Comparison of ENCODE assay signal across 32 cellular contexts in the genomic region with DNA sequence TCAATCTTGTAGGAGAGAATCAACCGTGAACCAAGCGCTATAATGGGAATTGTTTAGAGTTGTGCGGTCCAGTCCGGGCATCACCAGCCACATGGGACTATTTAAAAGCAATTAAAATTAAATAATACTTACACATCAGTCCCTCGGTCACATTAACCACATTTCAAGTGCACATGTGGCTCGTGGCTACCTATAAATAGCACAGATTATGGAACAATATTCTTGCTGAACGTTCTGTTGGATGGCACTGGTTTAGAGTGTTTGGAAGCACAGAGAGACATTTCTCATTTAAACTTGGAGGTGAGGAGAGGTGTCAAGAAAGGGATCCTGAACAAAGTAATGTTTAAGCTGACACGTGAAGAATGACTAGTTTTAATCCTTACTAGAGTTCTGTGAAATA. TPM values are rescaled to one million over a fixed set of nuclear protein-coding genes. Genes with fewer than 3 reads are reported as not detected.
"Had no signal": no experiment of that assay in that cellular context is flagged by ENCODE, and none has a peak within 500 bp of the region (broad histone marks: within the 10 kb centered on the region; RNA-seq: fewer than 3 reads in every experiment).

No MANE protein-coding gene starts in this region.

- H3K27ac Mint-ChIP-seq: activated B cell treated with CpG ODN at 0.5 μM for 24 hours; activated CD8-positive, alpha-beta T cell treated with anti-CD3 and anti-CD28 coated beads for 36 hours; activated naive CD4-positive, alpha-beta T cell treated with anti-CD3 and anti-CD28 coated beads for 36 hours; activated naive CD4-positive, alpha-beta T cell treated with anti-CD3 and anti-CD28 coated beads, Interleukin-2, amount 50 U/mL, for 24 hours; activated naive CD8-positive, alpha-beta T cell treated with anti-CD3 and anti-CD28 coated beads for 36 hours; activated naive CD8-positive, alpha-beta T cell treated with anti-CD3 and anti-CD28 coated beads, Interleukin-2, amount 50 U/mL, for 24 hours; activated T-helper 17 cell treated with anti-CD3 and anti-CD28 coated beads, Interleukin-2, amount 50 U/mL, for 72 hours; T-cell; T-helper 1 cell treated with Interleukin-12 subunit alpha and Interleukin-12 subunit beta and Interleukin-4 antibody, amounts not matched to agents 30 μg/mL and 1 μg/mL, for 36 hours had no signal

- H3K4me3 ChIP-seq: adrenal gland, body of pancreas, colonic mucosa, esophagus squamous epithelium, gastroesophageal sphincter had no signal

- H3K27me3 Mint-ChIP-seq: activated B cell treated with CpG ODN at 0.5 μM for 24 hours had no signal

- H3K36me3 ChIP-seq: adrenal gland, colonic mucosa, esophagus squamous epithelium, gastroesophageal sphincter, WERI-Rb-1 had no signal

- H3K27ac ChIP-seq: adrenal gland, body of pancreas, colonic mucosa, epithelial cell of prostate, esophagus squamous epithelium, gastroesophageal sphincter, WERI-Rb-1 had no signal

- DNase-seq: activated B cell treated with CpG ODN at 0.5 μM for 24 hours; activated CD4-positive, alpha-beta T cell treated with anti-CD3 and anti-CD28 coated beads for 48 hours; activated CD4-positive, alpha-beta T cell treated with anti-CD3 and anti-CD28 coated beads, Interleukin-2, amount 50 U/mL, for 1 hour; activated CD4-positive, alpha-beta T cell treated with anti-CD3 and anti-CD28 coated beads, Interleukin-2, amount 50 U/mL, for 48 hours; activated CD8-positive, alpha-beta memory T cell treated with anti-CD3 and anti-CD28 coated beads for 24 hours; activated CD8-positive, alpha-beta T cell treated with anti-CD3 and anti-CD28 coated beads for 36 hours; activated effector memory CD4-positive, alpha-beta T cell treated with Interleukin-2 at 50 U/mL for 16 hours; activated naive CD4-positive, alpha-beta T cell treated with anti-CD3 and anti-CD28 coated beads for 36 hours; activated naive CD8-positive, alpha-beta T cell treated with anti-CD3 and anti-CD28 coated beads for 36 hours; activated naive CD8-positive, alpha-beta T cell treated with anti-CD3 and anti-CD28 coated beads, Interleukin-2, amount 50 U/mL, for 24 hours; activated T-cell treated with anti-CD3 and anti-CD28 coated beads, Interleukin-2, amount 50 U/mL, for 4 hours; adrenal gland; amygdala; aorta; body of pancreas; central memory CD4-positive, alpha-beta T cell; cerebellar nuclear complex; colonic mucosa; effector CD8-positive, alpha-beta T cell; esophagus squamous epithelium; foreskin melanocyte; SW 1271; T-cell; T1000; WERI-Rb-1 had no signal

- ATAC-seq: activated CD4-positive, CD25-positive, alpha-beta regulatory T cell treated with anti-CD3 and anti-CD28 coated beads, Interleukin-2, amount 50 U/mL, for 24 hours; activated CD8-positive, alpha-beta T cell treated with anti-CD3 and anti-CD28 coated beads for 36 hours; activated naive CD8-positive, alpha-beta T cell treated with anti-CD3 and anti-CD28 coated beads, Interleukin-2, amount 50 U/mL, for 24 hours; activated T-cell treated with anti-CD3 and anti-CD28 coated beads, Interleukin-2, amount 50 U/mL, for 4 hours; activated T-helper 17 cell treated with anti-CD3 and anti-CD28 coated beads, Interleukin-2, amount 50 U/mL, for 72 hours; body of pancreas; gastroesophageal sphincter; T-cell had no signal

- H3K9me3 Mint-ChIP-seq: activated B cell treated with CpG ODN at 0.5 μM for 24 hours; activated naive CD4-positive, alpha-beta T cell treated with anti-CD3 and anti-CD28 coated beads for 36 hours; activated naive CD4-positive, alpha-beta T cell treated with anti-CD3 and anti-CD28 coated beads, Interleukin-2, amount 50 U/mL, for 24 hours; activated T-helper 17 cell treated with anti-CD3 and anti-CD28 coated beads, Interleukin-2, amount 50 U/mL, for 72 hours; T-helper 1 cell treated with Interleukin-12 subunit alpha and Interleukin-12 subunit beta and Interleukin-4 antibody, amounts not matched to agents 30 μg/mL and 1 μg/mL, for 36 hours had no signal

- H3K4me3 Mint-ChIP-seq: activated B cell treated with CpG ODN at 0.5 μM for 24 hours; activated CD8-positive, alpha-beta T cell treated with anti-CD3 and anti-CD28 coated beads for 36 hours; activated naive CD4-positive, alpha-beta T cell treated with anti-CD3 and anti-CD28 coated beads for 36 hours; activated naive CD4-positive, alpha-beta T cell treated with anti-CD3 and anti-CD28 coated beads, Interleukin-2, amount 50 U/mL, for 24 hours; activated naive CD8-positive, alpha-beta T cell treated with anti-CD3 and anti-CD28 coated beads for 36 hours; activated naive CD8-positive, alpha-beta T cell treated with anti-CD3 and anti-CD28 coated beads, Interleukin-2, amount 50 U/mL, for 24 hours; activated T-cell treated with anti-CD3 and anti-CD28 coated beads, Interleukin-2, amount 50 U/mL, for 4 hours; activated T-helper 17 cell treated with anti-CD3 and anti-CD28 coated beads, Interleukin-2, amount 50 U/mL, for 72 hours; T-cell; T-helper 1 cell treated with Interleukin-12 subunit alpha and Interleukin-12 subunit beta and Interleukin-4 antibody, amounts not matched to agents 30 μg/mL and 1 μg/mL, for 36 hours had no signal

- H3K4me1 Mint-ChIP-seq: activated B cell treated with CpG ODN at 0.5 μM for 24 hours; activated naive CD4-positive, alpha-beta T cell treated with anti-CD3 and anti-CD28 coated beads, Interleukin-2, amount 50 U/mL, for 24 hours; activated naive CD8-positive, alpha-beta T cell treated with anti-CD3 and anti-CD28 coated beads for 36 hours; activated naive CD8-positive, alpha-beta T cell treated with anti-CD3 and anti-CD28 coated beads, Interleukin-2, amount 50 U/mL, for 24 hours; activated T-helper 17 cell treated with anti-CD3 and anti-CD28 coated beads, Interleukin-2, amount 50 U/mL, for 72 hours; T-cell had no signal

- H3K27me3 ChIP-seq: adrenal gland, body of pancreas, colonic mucosa, gastroesophageal sphincter had no signal

- H3K9me3 ChIP-seq: adrenal gland, body of pancreas, colonic mucosa, esophagus squamous epithelium, gastroesophageal sphincter had no signal

- H3K4me1 ChIP-seq: adrenal gland, colonic mucosa, esophagus squamous epithelium had no signal

- H3K36me3 Mint-ChIP-seq: activated naive CD8-positive, alpha-beta T cell treated with anti-CD3 and anti-CD28 coated beads for 36 hours; T-cell had no signal

RNA-seq across cellular contexts. Expression of a gene that starts 12.5 kb away (rescaled TPM):
- polyA plus RNA-seq: endothelial cell of umbilical vein had no signal
